27 cellular contexts compared by ENCODE assay signal in genomic region chr16:81360135-81360534, GRCh38.
"Had no signal": no experiment of that assay in that cellular context is flagged by ENCODE, and none has a peak within 500 bp of the region (broad histone marks: within the 10 kb centered on the region; RNA-seq: fewer than 3 reads in every experiment).

No MANE protein-coding gene starts in this region.

- H3K27ac Mint-ChIP-seq: dendritic cell treated with granulocyte-macrophage colony-stimulating factor and Interleukin-4, amounts not matched to agents 40 ng/mL and 50 ng/mL, for 4 days; endodermal cell; mesothelial cell of epicardium had no signal

- H3K9me3 Mint-ChIP-seq: dendritic cell treated with granulocyte-macrophage colony-stimulating factor and Interleukin-4, amounts not matched to agents 40 ng/mL and 50 ng/mL, for 4 days; endodermal cell; mesothelial cell of epicardium had no signal

- H3K4me1 ChIP-seq: colonic mucosa, esophagus squamous epithelium, gastrocnemius medialis, heart right ventricle, left lung, lower lobe of right lung had no signal

- H3K4me3 Mint-ChIP-seq: dendritic cell treated with granulocyte-macrophage colony-stimulating factor and Interleukin-4, amounts not matched to agents 40 ng/mL and 50 ng/mL, for 4 days; effector memory CD8-positive, alpha-beta T cell; endodermal cell; mesothelial cell of epicardium; naive B cell had no signal

- H3K36me3 ChIP-seq: colonic mucosa had no signal

- H3K4me1 Mint-ChIP-seq: endodermal cell, mesothelial cell of epicardium, naive B cell had no signal

- FAIRE-seq: islet of Langerhans, keratinocyte had no signal

- H3K27me3 Mint-ChIP-seq: dendritic cell treated with granulocyte-macrophage colony-stimulating factor and Interleukin-4, amounts not matched to agents 40 ng/mL and 50 ng/mL, for 4 days; effector memory CD8-positive, alpha-beta T cell; naive B cell had no signal

- H3K27me3 ChIP-seq: colonic mucosa, esophagus squamous epithelium, gastrocnemius medialis, heart right ventricle, left lung had no signal

- ATAC-seq: effector memory CD8-positive, alpha-beta T cell; esophagus mucosa; gastrocnemius medialis; heart right ventricle; left cardiac atrium; left lung; left ventricle myocardium superior; lower lobe of right lung; mucosa of descending colon had no signal

- H3K27ac ChIP-seq: colonic mucosa, epithelial cell of prostate, esophagus squamous epithelium, gastrocnemius medialis, heart right ventricle, left lung, lower lobe of right lung had no signal

- DNase-seq: colonic mucosa; cortex of kidney; effector CD8-positive, alpha-beta T cell; effector memory CD8-positive, alpha-beta T cell; endodermal cell; erythroblast; esophagus squamous epithelium; foreskin fibroblast; foreskin melanocyte; gastrocnemius medialis; glutamatergic neuron; head of caudate nucleus; heart right ventricle; hippocampal formation; left cardiac atrium; left lung; left ventricle myocardium superior; lower lobe of right lung; mesenchymal stem cell; mucosa of descending colon; naive B cell had no signal

- H3K4me3 ChIP-seq: colonic mucosa, esophagus squamous epithelium, gastrocnemius medialis, heart right ventricle, left lung, lower lobe of right lung, mucosa of descending colon had no signal

- H3K9me3 ChIP-seq: colonic mucosa, esophagus squamous epithelium, gastrocnemius medialis, heart right ventricle, left lung, lower lobe of right lung, mucosa of descending colon had no signal
